Comparison of ENCODE assay signal across 25 cellular contexts in the genomic region with DNA sequence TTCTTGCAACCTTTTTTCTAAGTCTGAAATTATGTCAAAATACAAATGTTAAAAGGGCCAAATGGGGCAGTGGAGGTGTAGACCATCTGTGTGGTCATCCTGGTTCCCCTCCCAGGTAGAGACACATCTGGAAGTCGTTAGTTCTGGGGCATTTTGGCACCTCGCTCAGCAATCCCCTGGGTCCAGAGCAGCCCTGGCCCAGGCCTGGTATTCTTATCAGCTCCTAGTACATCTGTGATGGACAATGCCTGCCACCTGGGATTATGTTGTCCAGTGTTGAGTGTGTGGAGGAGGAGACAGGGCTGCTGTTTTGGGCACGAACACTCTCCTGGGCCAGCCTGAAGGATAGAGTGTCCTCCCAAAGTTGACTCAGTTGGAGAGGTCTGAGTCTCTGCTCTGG.
"Had no signal": no experiment of that assay in that cellular context is flagged by ENCODE, and none has a peak within 500 bp of the region (broad histone marks: within the 10 kb centered on the region; RNA-seq: fewer than 3 reads in every experiment).

No MANE protein-coding gene starts in this region.

- H3K27ac ChIP-seq: breast epithelium, left ventricle myocardium inferior, ovary, right lobe of liver, thoracic aorta, uterus had no signal

- DNase-seq: activated CD4-positive, alpha-beta T cell treated with anti-CD3 and anti-CD28 coated beads for 36 hours; activated CD4-positive, CD25-positive, alpha-beta regulatory T cell; activated CD8-positive, alpha-beta memory T cell treated with anti-CD3 and anti-CD28 coated beads for 24 hours; activated gamma-delta T cell; activated naive CD4-positive, alpha-beta T cell treated with anti-CD3 and anti-CD28 coated beads, Interleukin-2, amount 10 ng/mL, durations not matched to agents 7 days and 5 days; activated naive CD8-positive, alpha-beta T cell treated with anti-CD3 and anti-CD28 coated beads, Interleukin-2, amount 50 U/mL, for 24 hours; amygdala; central memory CD4-positive, alpha-beta T cell; foreskin fibroblast; islet precursor cell; left ventricle myocardium inferior; mesendoderm; natural killer cell; ovary; right lobe of liver; stimulated activated CD4-positive, alpha-beta T cell treated with anti-CD3 and anti-CD28 coated beads, Interleukin-2, amount 100 ng/mL, for 48 hours; stimulated activated naive CD4-positive, alpha-beta T cell treated with Interleukin-2 at 50 U/mL for 16 hours; trophoblast cell; uterus had no signal

- H3K4me1 ChIP-seq: breast epithelium, uterus had no signal

- H3K9me3 Mint-ChIP-seq: activated naive CD4-positive, alpha-beta T cell treated with anti-CD3 and anti-CD28 coated beads, Interleukin-2, amount 10 ng/mL, durations not matched to agents 7 days and 5 days; activated naive CD8-positive, alpha-beta T cell treated with anti-CD3 and anti-CD28 coated beads, Interleukin-2, amount 50 U/mL, for 24 hours; natural killer cell; T-helper 2 cell treated with Interferon-gamma antibody and Interleukin-4, amounts not matched to agents 5 μg/mL and 100 μg/mL, for 36 hours had no signal

- H3K27me3 Mint-ChIP-seq: activated CD4-positive, alpha-beta T cell treated with anti-CD3 and anti-CD28 coated beads for 36 hours; activated naive CD8-positive, alpha-beta T cell treated with anti-CD3 and anti-CD28 coated beads, Interleukin-2, amount 50 U/mL, for 24 hours had no signal

- H3K4me1 Mint-ChIP-seq: activated CD4-positive, alpha-beta T cell treated with anti-CD3 and anti-CD28 coated beads for 36 hours; activated naive CD8-positive, alpha-beta T cell treated with anti-CD3 and anti-CD28 coated beads, Interleukin-2, amount 50 U/mL, for 24 hours; natural killer cell had no signal

- H3K4me3 ChIP-seq: breast epithelium, left ventricle myocardium inferior, lung, ovary, right lobe of liver, thoracic aorta, uterus had no signal

- H3K27ac Mint-ChIP-seq: activated CD4-positive, alpha-beta T cell treated with anti-CD3 and anti-CD28 coated beads for 36 hours; activated naive CD4-positive, alpha-beta T cell treated with anti-CD3 and anti-CD28 coated beads, Interleukin-2, amount 10 ng/mL, durations not matched to agents 7 days and 5 days; activated naive CD8-positive, alpha-beta T cell treated with anti-CD3 and anti-CD28 coated beads, Interleukin-2, amount 50 U/mL, for 24 hours; natural killer cell; progenitor cell of endocrine pancreas had no signal

- FAIRE-seq: endothelial cell of umbilical vein had no signal

- H3K27me3 ChIP-seq: breast epithelium, ovary, right lobe of liver, uterus had no signal

- ATAC-seq: activated CD4-positive, alpha-beta T cell treated with anti-CD3 and anti-CD28 coated beads for 36 hours; activated naive CD8-positive, alpha-beta T cell treated with anti-CD3 and anti-CD28 coated beads, Interleukin-2, amount 50 U/mL, for 24 hours; natural killer cell; right lobe of liver had no signal

- H3K36me3 ChIP-seq: breast epithelium, left ventricle myocardium inferior, ovary, right lobe of liver, thoracic aorta, uterus had no signal

- H3K9me3 ChIP-seq: breast epithelium, left ventricle myocardium inferior, ovary, right lobe of liver, thoracic aorta, uterus had no signal

- H3K4me3 Mint-ChIP-seq: activated CD4-positive, alpha-beta T cell treated with anti-CD3 and anti-CD28 coated beads for 36 hours; activated naive CD4-positive, alpha-beta T cell treated with anti-CD3 and anti-CD28 coated beads, Interleukin-2, amount 10 ng/mL, durations not matched to agents 7 days and 5 days; activated naive CD8-positive, alpha-beta T cell treated with anti-CD3 and anti-CD28 coated beads, Interleukin-2, amount 50 U/mL, for 24 hours; natural killer cell; T-helper 2 cell treated with Interferon-gamma antibody and Interleukin-4, amounts not matched to agents 5 μg/mL and 100 μg/mL, for 36 hours had no signal
